Comparison of ENCODE assay signal across 35 cellular contexts in genomic region chr2:61743004-61743403, GRCh38.
"Had no signal": no experiment of that assay in that cellular context is flagged by ENCODE, and none has a peak within 500 bp of the region (broad histone marks: within the 10 kb centered on the region; RNA-seq: fewer than 3 reads in every experiment).

No MANE protein-coding gene starts in this region.

- H3K27me3 ChIP-seq: adrenal gland, body of pancreas, brain microvascular endothelial cell, breast epithelium had no signal

- H3K27me3 Mint-ChIP-seq: activated B cell treated with CpG ODN at 0.5 μM for 24 hours; activated CD4-positive, alpha-beta memory T cell treated with anti-CD3 and anti-CD28 coated beads for 36 hours; activated CD8-positive, alpha-beta T cell treated with anti-CD3 and anti-CD28 coated beads for 36 hours; activated naive CD8-positive, alpha-beta T cell treated with anti-CD3 and anti-CD28 coated beads for 36 hours had no signal

- H3K4me1 ChIP-seq: adrenal gland, body of pancreas, breast epithelium had no signal

- ATAC-seq: activated CD8-positive, alpha-beta T cell treated with anti-CD3 and anti-CD28 coated beads for 36 hours; activated naive CD4-positive, alpha-beta T cell treated with anti-CD3 and anti-CD28 coated beads, Interleukin-2, amount 50 U/mL, for 72 hours; activated T-cell treated with anti-CD3 and anti-CD28 coated beads, Interleukin-2, amount 50 U/mL, for 4 hours; activated T-cell treated with anti-CD3 and anti-CD28 coated beads, Interleukin-2, amount 50 U/mL, for 72 hours; activated T-helper 17 cell treated with anti-CD3 and anti-CD28 coated beads, Interleukin-2, amount 50 U/mL, for 72 hours; body of pancreas had no signal

- DNase-seq: activated B cell treated with CpG ODN at 0.5 μM for 24 hours; activated CD4-positive, alpha-beta memory T cell treated with anti-CD3 and anti-CD28 coated beads for 36 hours; activated CD4-positive, alpha-beta T cell treated with anti-CD3 and anti-CD28 coated beads for 4 hours; activated CD4-positive, alpha-beta T cell treated with anti-CD3 and anti-CD28 coated beads, Interleukin-2, amount 10 ng/mL, durations not matched to agents 24 days and 14 days; activated CD4-positive, alpha-beta T cell treated with anti-CD3 and anti-CD28 coated beads, Interleukin-2, amount 50 U/mL, for 1 hour; activated CD4-positive, alpha-beta T cell treated with anti-CD3 and anti-CD28 coated beads, Interleukin-2, amount 50 U/mL, for 4 hours; activated CD4-positive, CD25-positive, alpha-beta regulatory T cell treated with anti-CD3 and anti-CD28 coated beads, Interleukin-2, amount 50 U/mL, for 72 hours; activated CD8-positive, alpha-beta memory T cell treated with anti-CD3 and anti-CD28 coated beads, Interleukin-2, amount 50 U/mL, for 4 hours; activated CD8-positive, alpha-beta T cell treated with anti-CD3 and anti-CD28 coated beads for 36 hours; activated effector memory CD4-positive, alpha-beta T cell treated with anti-CD3 and anti-CD28 coated beads, Interleukin-2, amount 50 U/mL, for 16 hours; activated gamma-delta T cell treated with Interleukin-2 at 50 U/mL for 16 hours; activated naive CD4-positive, alpha-beta T cell; activated naive CD4-positive, alpha-beta T cell treated with anti-CD3 and anti-CD28 coated beads for 36 hours; activated naive CD4-positive, alpha-beta T cell treated with anti-CD3 and anti-CD28 coated beads, Interleukin-2, amount 50 U/mL, for 16 hours; activated naive CD8-positive, alpha-beta T cell treated with anti-CD3 and anti-CD28 coated beads for 36 hours; activated T-cell treated with anti-CD3 and anti-CD28 coated beads for 4 hours; activated T-cell treated with anti-CD3 and anti-CD28 coated beads, Interleukin-2, amount 50 U/mL, for 1 hour; activated T-cell treated with anti-CD3 and anti-CD28 coated beads, Interleukin-2, amount 50 U/mL, for 4 hours; activated T-cell treated with anti-CD3 and anti-CD28 coated beads, Interleukin-2, amount 50 U/mL, for 72 hours; adrenal gland; amniotic stem cell; aorta; body of pancreas; brain microvascular endothelial cell; central memory CD4-positive, alpha-beta T cell; T-helper 1 cell; T-helper 2 cell; T-helper 9 cell had no signal

- H3K36me3 ChIP-seq: adrenal gland, brain microvascular endothelial cell, breast epithelium had no signal

- H3K36me3 Mint-ChIP-seq: activated CD4-positive, alpha-beta memory T cell treated with anti-CD3 and anti-CD28 coated beads for 36 hours; activated naive CD4-positive, alpha-beta T cell treated with anti-CD3 and anti-CD28 coated beads, Interleukin-2, amount 50 U/mL, for 72 hours; activated naive CD8-positive, alpha-beta T cell treated with anti-CD3 and anti-CD28 coated beads for 36 hours had no signal

- H3K4me3 ChIP-seq: adrenal gland, body of pancreas, breast epithelium had no signal

- H3K9me3 ChIP-seq: adrenal gland, body of pancreas, breast epithelium had no signal

- H3K4me3 Mint-ChIP-seq: activated B cell treated with CpG ODN at 0.5 μM for 24 hours; activated CD4-positive, alpha-beta memory T cell treated with anti-CD3 and anti-CD28 coated beads for 36 hours; activated CD4-positive, alpha-beta T cell treated with anti-CD3 and anti-CD28 coated beads, Interleukin-2, amount 10 ng/mL, durations not matched to agents 24 days and 14 days; activated CD8-positive, alpha-beta T cell treated with anti-CD3 and anti-CD28 coated beads for 36 hours; activated naive CD4-positive, alpha-beta T cell treated with anti-CD3 and anti-CD28 coated beads for 36 hours; activated naive CD8-positive, alpha-beta T cell treated with anti-CD3 and anti-CD28 coated beads for 36 hours; activated T-cell treated with anti-CD3 and anti-CD28 coated beads, Interleukin-2, amount 50 U/mL, for 4 hours; activated T-cell treated with anti-CD3 and anti-CD28 coated beads, Interleukin-2, amount 50 U/mL, for 72 hours; activated T-helper 1 cell treated with anti-CD3 and anti-CD28 coated beads, Interleukin-12 subunit alpha, Interleukin-12 subunit beta, Interleukin-2, Interleukin-4 antibody, amounts not matched to agents 30 ng/mL and 10 ng/mL and 1 ng/mL, durations not matched to agents 14 hours and 24 hours and 36 hours; activated T-helper 17 cell treated with anti-CD3 and anti-CD28 coated beads, Interleukin-2, amount 50 U/mL, for 72 hours; T-helper 1 cell treated with Interleukin-12 subunit alpha and Interleukin-12 subunit beta and Interleukin-4 antibody, amounts not matched to agents 30 μg/mL and 1 μg/mL, for 36 hours; T-helper 2 cell treated with Interferon-gamma antibody and Interleukin-4, amounts not matched to agents 5 μg/mL and 100 μg/mL, for 36 hours had no signal

- H3K4me1 Mint-ChIP-seq: activated B cell treated with CpG ODN at 0.5 μM for 24 hours; activated CD4-positive, alpha-beta T cell treated with anti-CD3 and anti-CD28 coated beads, Interleukin-2, amount 10 ng/mL, durations not matched to agents 24 days and 14 days; activated naive CD8-positive, alpha-beta T cell treated with anti-CD3 and anti-CD28 coated beads for 36 hours; activated T-helper 17 cell treated with anti-CD3 and anti-CD28 coated beads, Interleukin-2, amount 50 U/mL, for 72 hours had no signal

- H3K27ac ChIP-seq: adrenal gland, body of pancreas, brain microvascular endothelial cell, breast epithelium, VCaP had no signal

- H3K9me3 Mint-ChIP-seq: activated B cell treated with CpG ODN at 0.5 μM for 24 hours; activated CD4-positive, alpha-beta memory T cell treated with anti-CD3 and anti-CD28 coated beads for 36 hours; activated CD4-positive, alpha-beta T cell treated with anti-CD3 and anti-CD28 coated beads, Interleukin-2, amount 10 ng/mL, durations not matched to agents 24 days and 14 days; activated CD8-positive, alpha-beta T cell treated with anti-CD3 and anti-CD28 coated beads for 36 hours; activated naive CD4-positive, alpha-beta T cell treated with anti-CD3 and anti-CD28 coated beads for 36 hours; activated naive CD4-positive, alpha-beta T cell treated with anti-CD3 and anti-CD28 coated beads, Interleukin-2, amount 50 U/mL, for 72 hours; activated naive CD8-positive, alpha-beta T cell treated with anti-CD3 and anti-CD28 coated beads for 36 hours; activated T-cell treated with anti-CD3 and anti-CD28 coated beads, Interleukin-2, amount 50 U/mL, for 4 hours; activated T-cell treated with anti-CD3 and anti-CD28 coated beads, Interleukin-2, amount 50 U/mL, for 72 hours; activated T-helper 1 cell treated with anti-CD3 and anti-CD28 coated beads, Interleukin-12 subunit alpha, Interleukin-12 subunit beta, Interleukin-2, Interleukin-4 antibody, amounts not matched to agents 30 ng/mL and 10 ng/mL and 1 ng/mL, durations not matched to agents 14 hours and 24 hours and 36 hours; activated T-helper 17 cell treated with anti-CD3 and anti-CD28 coated beads, Interleukin-2, amount 50 U/mL, for 72 hours; T-helper 1 cell treated with Interleukin-12 subunit alpha and Interleukin-12 subunit beta and Interleukin-4 antibody, amounts not matched to agents 30 μg/mL and 1 μg/mL, for 36 hours; T-helper 2 cell treated with Interferon-gamma antibody and Interleukin-4, amounts not matched to agents 5 μg/mL and 100 μg/mL, for 36 hours had no signal

- H3K27ac Mint-ChIP-seq: activated B cell treated with CpG ODN at 0.5 μM for 24 hours; activated CD4-positive, alpha-beta memory T cell treated with anti-CD3 and anti-CD28 coated beads for 36 hours; activated CD4-positive, alpha-beta T cell treated with anti-CD3 and anti-CD28 coated beads, Interleukin-2, amount 10 ng/mL, durations not matched to agents 24 days and 14 days; activated CD8-positive, alpha-beta T cell treated with anti-CD3 and anti-CD28 coated beads for 36 hours; activated naive CD4-positive, alpha-beta T cell treated with anti-CD3 and anti-CD28 coated beads for 36 hours; activated naive CD4-positive, alpha-beta T cell treated with anti-CD3 and anti-CD28 coated beads, Interleukin-2, amount 50 U/mL, for 72 hours; activated naive CD8-positive, alpha-beta T cell treated with anti-CD3 and anti-CD28 coated beads for 36 hours; activated T-cell treated with anti-CD3 and anti-CD28 coated beads, Interleukin-2, amount 50 U/mL, for 72 hours; activated T-helper 1 cell treated with anti-CD3 and anti-CD28 coated beads, Interleukin-12 subunit alpha, Interleukin-12 subunit beta, Interleukin-2, Interleukin-4 antibody, amounts not matched to agents 30 ng/mL and 10 ng/mL and 1 ng/mL, durations not matched to agents 14 hours and 24 hours and 36 hours; activated T-helper 17 cell treated with anti-CD3 and anti-CD28 coated beads, Interleukin-2, amount 50 U/mL, for 72 hours; T-helper 1 cell treated with Interleukin-12 subunit alpha and Interleukin-12 subunit beta and Interleukin-4 antibody, amounts not matched to agents 30 μg/mL and 1 μg/mL, for 36 hours; T-helper 2 cell treated with Interferon-gamma antibody and Interleukin-4, amounts not matched to agents 5 μg/mL and 100 μg/mL, for 36 hours had no signal
